ENCODE assay signal across 19 cellular contexts in genomic region chr9:136445799-136446198, GRCh38. TPM values are rescaled to one million over a fixed set of nuclear protein-coding genes. Genes with fewer than 3 reads are reported as not detected.
A peak's percentile ranks its signal among the peaks of the same experiment; 100 is the strongest.
DNase-seq lines count a peak whose midpoint lies in the region; ATAC-seq and TF ChIP-seq lines count a peak whose summit lies in the region.
"Had no signal": no experiment of that assay in that cellular context is flagged by ENCODE, and none has a peak within 500 bp of the region (broad histone marks: within the 10 kb centered on the region; RNA-seq: fewer than 3 reads in every experiment).

No MANE protein-coding gene starts in this region.

- BruUV-seq in IMR-90 (replicated peaks; lab: Mats Ljungman, UMichigan): no TSS peak

- H4K20me1 ChIP-seq in IMR-90 (ENCODE audit: insufficient read depth, low read length) (peaks cover 30% of the 10 kb centered on the region), neural progenitor cell (ENCODE audit: low read depth) (peaks cover 6% of the 10 kb centered on the region)

- ATAC-seq in IMR-90 (ENCODE audit: low read depth): no peak
- ATAC-seq: GM12878, GM23338 had no signal

- intact Hi-C loops in activated naive CD4-positive, alpha-beta T cell treated with anti-CD3 and anti-CD28 coated beads for 36 hours (cut with micrococcal nuclease): no loop called here
- intact Hi-C loops in IMR-90 (cut with micrococcal nuclease): no loop called here

- dilution Hi-C loops in IMR-90 (cut with HindIII; ENCODE audit: low sequenced_read_pairs, unreplicated experiment): no loop called here

- H3K9ac ChIP-seq in IMR-90 (ENCODE audit: low read depth, low read length): no peak overlapping the region
- no peak overlapping the region for H3K9ac ChIP-seq in endodermal cell (ENCODE audit: extremely low read depth, low read length, poor library complexity, severe bottlenecking)
- no peak overlapping the region for H3K9ac ChIP-seq in neural progenitor cell

- TF ChIP-seq RAD21 in IMR-90 (IDR thresholded peaks at IDR 0.05; ENCODE audit: low read length): no peak

- H3K9me1 ChIP-seq in IMR-90 (ENCODE audit: insufficient read depth, low read length): no peaks in the 10 kb centered on the region

- H4K91ac ChIP-seq in IMR-90 (ENCODE audit: insufficient read depth, low read depth, low read length): no peak overlapping the region

- H3K36me3 Mint-ChIP-seq in activated naive CD4-positive, alpha-beta T cell treated with anti-CD3 and anti-CD28 coated beads for 36 hours (ENCODE audit: low read depth): peaks cover 40% of the 10 kb centered on the region
- H3K36me3 Mint-ChIP-seq in activated naive CD4-positive, alpha-beta T cell treated with anti-CD3 and anti-CD28 coated beads, Interleukin-2, amount 10 ng/mL, durations not matched to agents 7 days and 5 days: peaks cover 50% of the 10 kb centered on the region
- H3K36me3 Mint-ChIP-seq in endodermal cell (ENCODE audit: low read depth): peaks cover 75% of the 10 kb centered on the region
- H3K36me3 Mint-ChIP-seq in neural progenitor cell: peaks cover 33% of the 10 kb centered on the region

- no peak overlapping the region for H3K4ac ChIP-seq in IMR-90 (ENCODE audit: low read depth, low read length)

- peaks cover 86% of the 10 kb centered on the region for H3K36me3 ChIP-seq in IMR-90 (ENCODE audit: control insufficient read depth, insufficient read depth, low read length)
- peaks cover 85% of the 10 kb centered on the region for H3K36me3 ChIP-seq in endodermal cell (ENCODE audit: control insufficient read depth, insufficient read depth, low read length)
- H3K36me3 ChIP-seq in neural progenitor cell: no peaks in the 10 kb centered on the region

- H3K79me2 ChIP-seq in neural progenitor cell (ENCODE audit: low read depth): no peaks in the 10 kb centered on the region

- no peak overlapping the region for H3K27ac ChIP-seq in IMR-90 (ENCODE audit: insufficient read depth, low read length)
- no peak overlapping the region for H3K27ac ChIP-seq in endodermal cell (ENCODE audit: low read depth, low read length)
- no peak overlapping the region for H3K27ac ChIP-seq in neural progenitor cell
- H3K27ac ChIP-seq: 22Rv1 had no signal

- no peak overlapping the region for H3K23ac ChIP-seq in IMR-90 (ENCODE audit: low read depth, low read length)

- no peak overlapping the region for H3K56ac ChIP-seq in IMR-90 (ENCODE audit: extremely low read depth, insufficient read depth, low read length)

- peaks cover 11% of the 10 kb centered on the region for H3F3A ChIP-seq in neural progenitor cell (ENCODE audit: low read depth)

- H3K4me2 ChIP-seq in IMR-90 (ENCODE audit: low read depth, low read length) (no peak overlapping the region), neural progenitor cell (no peak overlapping the region)
- H3K4me2 ChIP-seq: GM23338 had no signal

- peak overlapping the region; percentile 42 for H2AK9ac ChIP-seq in IMR-90 (replicated peaks; ENCODE audit: low read depth, low read length, poor library complexity)

- H2AFZ ChIP-seq in IMR-90 (replicated peaks; ENCODE audit: low read length, poor library complexity): no peak overlapping the region
- no peak overlapping the region for H2AFZ ChIP-seq in neural progenitor cell (replicated peaks)
- H2AFZ ChIP-seq: GM23338 had no signal

- H4K8ac ChIP-seq in IMR-90 (ENCODE audit: low read depth in 2 of 2, low read length in 2 of 2): no peak overlapping the region

- no peaks in the 10 kb centered on the region for H3K9me3 Mint-ChIP-seq in activated naive CD4-positive, alpha-beta T cell treated with anti-CD3 and anti-CD28 coated beads for 36 hours
- H3K9me3 Mint-ChIP-seq in activated naive CD4-positive, alpha-beta T cell treated with anti-CD3 and anti-CD28 coated beads, Interleukin-2, amount 10 ng/mL, durations not matched to agents 7 days and 5 days: no peaks in the 10 kb centered on the region
- H3K9me3 Mint-ChIP-seq in endodermal cell (no peaks in the 10 kb centered on the region), neural progenitor cell (no peaks in the 10 kb centered on the region)
- H3K9me3 Mint-ChIP-seq: CD14-positive monocyte; CD4-positive, alpha-beta T cell; CD8-positive, alpha-beta memory T cell; GM23338 had no signal

- H3K79me1 ChIP-seq in IMR-90 (ENCODE audit: low read depth in 1 of 2, low read length in 2 of 2): peaks cover 15 to 44% of the 10 kb centered on the region in 2 experiments; a peak in 3 of 4 replicates

- H2BK20ac ChIP-seq in IMR-90 (ENCODE audit: low read depth, low read length): no peak overlapping the region

- H3K14ac ChIP-seq in IMR-90 (replicated peaks; ENCODE audit: low read depth, low read length): no peak overlapping the region

- H3K27me3 Mint-ChIP-seq in activated naive CD4-positive, alpha-beta T cell treated with anti-CD3 and anti-CD28 coated beads for 36 hours (ENCODE audit: low read depth): no peaks in the 10 kb centered on the region
- H3K27me3 Mint-ChIP-seq in activated naive CD4-positive, alpha-beta T cell treated with anti-CD3 and anti-CD28 coated beads, Interleukin-2, amount 10 ng/mL, durations not matched to agents 7 days and 5 days: no peaks in the 10 kb centered on the region
- H3K27me3 Mint-ChIP-seq in endodermal cell (ENCODE audit: insufficient read depth) (no peaks in the 10 kb centered on the region), neural progenitor cell (ENCODE audit: insufficient read depth, low read depth) (peaks cover 6% of the 10 kb centered on the region)
- H3K27me3 Mint-ChIP-seq: B cell; CD4-positive, alpha-beta T cell; CD8-positive, alpha-beta memory T cell had no signal

- no peaks in the 10 kb centered on the region for H3K27me3 ChIP-seq in IMR-90 (ENCODE audit: control insufficient read depth, insufficient read depth, low read length)
- H3K27me3 ChIP-seq in endodermal cell (ENCODE audit: control insufficient read depth, insufficient read depth, low read length, poor library complexity, severe bottlenecking): no peaks in the 10 kb centered on the region
- no peaks in the 10 kb centered on the region for H3K27me3 ChIP-seq in neural progenitor cell
- H3K27me3 ChIP-seq: BLaER1 treated with 17β-estradiol and CSF1 and Interleukin-3, amounts not matched to agents 10 nM and 100 nM had no signal

- peak overlapping the region; percentile 13 for H3K27ac Mint-ChIP-seq in activated naive CD4-positive, alpha-beta T cell treated with anti-CD3 and anti-CD28 coated beads for 36 hours
- H3K27ac Mint-ChIP-seq in activated naive CD4-positive, alpha-beta T cell treated with anti-CD3 and anti-CD28 coated beads, Interleukin-2, amount 10 ng/mL, durations not matched to agents 7 days and 5 days: no peak overlapping the region
- H3K27ac Mint-ChIP-seq in endodermal cell: peak overlapping the region; percentile 44
- no peak overlapping the region for H3K27ac Mint-ChIP-seq in neural progenitor cell
- H3K27ac Mint-ChIP-seq: B cell; CD4-positive, alpha-beta T cell; GM23338 had no signal

- TF ChIP-seq CTCF in IMR-90 (conservative IDR thresholded peaks at IDR 0.05; ENCODE audit: low read depth, low read length) (no peak), endodermal cell (conservative IDR thresholded peaks at IDR 0.05) (no peak), neural progenitor cell (IDR thresholded peaks at IDR 0.05) (no peak)

- no peak overlapping the region for H3K18ac ChIP-seq in IMR-90 (ENCODE audit: low read depth, low read length)

- no peak overlapping the region for H2BK15ac ChIP-seq in IMR-90 (ENCODE audit: low read depth, low read length)

- H3K4me3 ChIP-seq in IMR-90 (ENCODE audit: insufficient read depth, low read depth, low read length) (no peak overlapping the region), endodermal cell (ENCODE audit: low read length) (no peak overlapping the region), neural progenitor cell (no peak overlapping the region)
- H3K4me3 ChIP-seq: BLaER1 treated with 17β-estradiol and CSF1 and Interleukin-3, amounts not matched to agents 10 nM and 100 nM; GM12878; GM23338; HAP-1 had no signal

- H3K4me1 ChIP-seq in IMR-90 (ENCODE audit: control insufficient read depth, insufficient read depth, low read length) (no peaks in the 10 kb centered on the region), endodermal cell (ENCODE audit: control insufficient read depth, insufficient read depth, low read length) (no peaks in the 10 kb centered on the region), neural progenitor cell (no peaks in the 10 kb centered on the region)
- H3K4me1 ChIP-seq: HAP-1 had no signal

- in situ Hi-C loops in IMR-90 (cut with MboI; ENCODE audit: low sequenced_read_pairs): no loop called here

- H2BK120ac ChIP-seq in IMR-90 (ENCODE audit: low read depth, low read length): no peak overlapping the region

- H3K4me1 Mint-ChIP-seq in activated naive CD4-positive, alpha-beta T cell treated with anti-CD3 and anti-CD28 coated beads for 36 hours (ENCODE audit: low read depth): no peaks in the 10 kb centered on the region
- no peaks in the 10 kb centered on the region for H3K4me1 Mint-ChIP-seq in activated naive CD4-positive, alpha-beta T cell treated with anti-CD3 and anti-CD28 coated beads, Interleukin-2, amount 10 ng/mL, durations not matched to agents 7 days and 5 days
- H3K4me1 Mint-ChIP-seq in endodermal cell (no peaks in the 10 kb centered on the region), neural progenitor cell (no peaks in the 10 kb centered on the region)
- H3K4me1 Mint-ChIP-seq: CD14-positive monocyte; CD8-positive, alpha-beta memory T cell; GM23338 had no signal

- no CpG with 5 or more reads among the region's 7 CpGs for WGBS in IMR-90 (ENCODE audit: extremely low coverage in 2 of 2, insufficient read length in 1 of 2), 2 experiments
- 91 to 94% methylated on average over 6 to 7 of the region's 7 CpGs for WGBS in endodermal cell (ENCODE audit: insufficient coverage in 1 of 2, insufficient read length in 1 of 2), 2 experiments

- H2AK5ac ChIP-seq in IMR-90 (ENCODE audit: low read depth, low read length): no peak overlapping the region

- TF ChIP-seq POLR2A in IMR-90 (IDR thresholded peaks at IDR 0.05; ENCODE audit: low read depth, low read length): no peak

- POLR2A ChIA-PET in IMR-90 (lab: Charles Lee; ENCODE audit: unreplicated experiment): no interaction called here

- no peak for DNase-seq in activated naive CD4-positive, alpha-beta T cell treated with anti-CD3 and anti-CD28 coated beads for 36 hours
- DNase-seq in activated naive CD4-positive, alpha-beta T cell treated with anti-CD3 and anti-CD28 coated beads, Interleukin-2, amount 10 ng/mL, durations not matched to agents 7 days and 5 days: no peak
- DNase-seq in IMR-90 (no peak), endodermal cell (no peak), HCEC 1CT (no peak), neural progenitor cell (ENCODE audit: low spot score) (no peak)
- DNase-seq: CD4-positive, alpha-beta T cell; CD8-positive, alpha-beta memory T cell; DMS 273 treated with DMSO at 0.1 percent for 48 hours; DMS79; EL; GDM1 had no signal

- H3K4me3 Mint-ChIP-seq in activated naive CD4-positive, alpha-beta T cell treated with anti-CD3 and anti-CD28 coated beads for 36 hours: no peak overlapping the region
- H3K4me3 Mint-ChIP-seq in activated naive CD4-positive, alpha-beta T cell treated with anti-CD3 and anti-CD28 coated beads, Interleukin-2, amount 10 ng/mL, durations not matched to agents 7 days and 5 days: no peak overlapping the region
- H3K4me3 Mint-ChIP-seq in endodermal cell (no peak overlapping the region), neural progenitor cell (no peak overlapping the region)
- H3K4me3 Mint-ChIP-seq: B cell; CD14-positive monocyte; CD4-positive, alpha-beta T cell; CD8-positive, alpha-beta memory T cell; GM23338 had no signal

- CTCF ChIA-PET in activated naive CD4-positive, alpha-beta T cell treated with anti-CD3 and anti-CD28 coated beads for 36 hours (lab: Charles Lee): interaction anchor here (0.6 kb wide), 2 partner anchors 39 to 45 kb away, joined by 3 to 4 read pairs; no protein-coding TSS in a partner anchor
- CTCF ChIA-PET in activated naive CD4-positive, alpha-beta T cell treated with anti-CD3 and anti-CD28 coated beads, Interleukin-2, amount 10 ng/mL, durations not matched to agents 7 days and 5 days (lab: Charles Lee): no interaction called here
- CTCF ChIA-PET in IMR-90 (lab: Yijun Ruan, JAX): no interaction called here

- no peak overlapping the region for H4K5ac ChIP-seq in IMR-90 (ENCODE audit: low read depth, low read length)

- H3K9me3 ChIP-seq in IMR-90 (ENCODE audit: control insufficient read depth, insufficient read depth, low read length) (no peaks in the 10 kb centered on the region), endodermal cell (ENCODE audit: control insufficient read depth, low read length) (no peaks in the 10 kb centered on the region), neural progenitor cell (ENCODE audit: low read depth) (no peaks in the 10 kb centered on the region)
- H3K9me3 ChIP-seq: BLaER1 treated with 17β-estradiol and CSF1 and Interleukin-3, amounts not matched to agents 10 nM and 100 nM; HAP-1 had no signal

- H2BK5ac ChIP-seq in IMR-90 (ENCODE audit: low read depth, low read length, poor library complexity, severe bottlenecking): no peak overlapping the region

RNA-seq across cellular contexts. Expression of gene INPP5E, which starts 6.2 kb away (rescaled TPM):
- 10 to 100 TPM; 13.9 to 14.8 TPM for total RNA-seq in activated naive CD4-positive, alpha-beta T cell treated with anti-CD3 and anti-CD28 coated beads for 36 hours
- 1.6 and 1.9 TPM in 2 replicates for total RNA-seq in IMR-90 (2012; rRNA removed)
- polyA plus RNA-seq in IMR-90 (2012; rRNA removed): 9.4 and 11.0 TPM in 2 replicates
- 6.8 and 9.8 TPM in 2 replicates for polyA plus RNA-seq in IMR-90 (2012; cell fraction: cytosol; rRNA removed)
- 46.1 and 80.7 TPM in 2 replicates for polyA plus RNA-seq in IMR-90 (2012; cell fraction: nucleus; rRNA removed; ENCODE audit: low replicate concordance)
- total RNA-seq in endodermal cell: 10 to 100 TPM; 30.8 to 34.7 TPM
- polyA plus RNA-seq in endodermal cell (2013, experiment 1 of 2): 22.6 TPM
- polyA plus RNA-seq in endodermal cell (2013, experiment 2 of 2): 19.3 TPM
- total RNA-seq in neural progenitor cell (ENCODE audit: low replicate concordance): 8.8 and 23.6 TPM in 2 replicates

RNA-seq across cellular contexts. Expression of gene PMPCA, which starts 35.3 kb away (rescaled TPM):
- 10 to 100 TPM; 69.2 to 73.7 TPM for total RNA-seq in activated naive CD4-positive, alpha-beta T cell treated with anti-CD3 and anti-CD28 coated beads for 36 hours
- total RNA-seq in IMR-90 (2012; rRNA removed) (62.6 and 86.7 TPM in 2 replicates), endodermal cell (10 to 100 TPM; 82.7 to 85.4 TPM), neural progenitor cell (ENCODE audit: low replicate concordance) (51.3 and 65.3 TPM in 2 replicates)
- polyA plus RNA-seq in IMR-90 (2012; rRNA removed): 95.8 and 102 TPM in 2 replicates
- 61.2 and 75.2 TPM in 2 replicates for polyA plus RNA-seq in IMR-90 (2012; cell fraction: cytosol; rRNA removed)
- 216 and 222 TPM in 2 replicates for polyA plus RNA-seq in IMR-90 (2012; cell fraction: nucleus; rRNA removed; ENCODE audit: low replicate concordance)
- 58.6 TPM for polyA plus RNA-seq in endodermal cell (2013, experiment 1 of 2)
- 51.4 TPM for polyA plus RNA-seq in endodermal cell (2013, experiment 2 of 2)

RNA-seq across cellular contexts. Expression of gene ENTR1, which starts 35.4 kb away (rescaled TPM):
- total RNA-seq in activated naive CD4-positive, alpha-beta T cell treated with anti-CD3 and anti-CD28 coated beads for 36 hours: 10 to 100 TPM; 85.7 to 91.6 TPM
- total RNA-seq in IMR-90 (2012; rRNA removed) (14.5 and 17.2 TPM in 2 replicates), endodermal cell (10 to 100 TPM; 76.6 to 83.1 TPM), neural progenitor cell (ENCODE audit: low replicate concordance) (34.9 and 52.3 TPM in 2 replicates)
- polyA plus RNA-seq in IMR-90 (2012; rRNA removed): 34.9 and 37.3 TPM in 2 replicates
- polyA plus RNA-seq in IMR-90 (2012; cell fraction: cytosol; rRNA removed): 30.9 and 32.0 TPM in 2 replicates
- polyA plus RNA-seq in IMR-90 (2012; cell fraction: nucleus; rRNA removed; ENCODE audit: low replicate concordance): 139 and 181 TPM in 2 replicates
- 62.8 TPM for polyA plus RNA-seq in endodermal cell (2013, experiment 1 of 2)
- 58.4 TPM for polyA plus RNA-seq in endodermal cell (2013, experiment 2 of 2)

RNA-seq across cellular contexts. Expression of gene SEC16A, which starts 37.0 kb away (rescaled TPM):
- total RNA-seq in activated naive CD4-positive, alpha-beta T cell treated with anti-CD3 and anti-CD28 coated beads for 36 hours: 10 to 100 TPM; 44.1 to 47.3 TPM
- 12.2 and 12.8 TPM in 2 replicates for total RNA-seq in IMR-90 (2012; rRNA removed)
- polyA plus RNA-seq in IMR-90 (2012; rRNA removed): 42.2 and 48.1 TPM in 2 replicates
- polyA plus RNA-seq in IMR-90 (2012; cell fraction: cytosol; rRNA removed): 26.9 and 29.1 TPM in 2 replicates
- polyA plus RNA-seq in IMR-90 (2012; cell fraction: nucleus; rRNA removed; ENCODE audit: low replicate concordance): 106 and 130 TPM in 2 replicates
- 10 to 100 TPM; 54.6 to 60.7 TPM for total RNA-seq in endodermal cell
- polyA plus RNA-seq in endodermal cell (2013, experiment 1 of 2): 43.1 TPM
- polyA plus RNA-seq in endodermal cell (2013, experiment 2 of 2): 41.4 TPM
- 16.8 and 23.8 TPM in 2 replicates for total RNA-seq in neural progenitor cell (ENCODE audit: low replicate concordance)

RNA-seq across cellular contexts. Expression of gene SNAPC4, which starts 45.8 kb away (rescaled TPM):
- 10 to 100 TPM; 12.3 to 14.1 TPM for total RNA-seq in activated naive CD4-positive, alpha-beta T cell treated with anti-CD3 and anti-CD28 coated beads for 36 hours
- total RNA-seq in IMR-90 (2012; rRNA removed) (2.5 and 3.1 TPM in 2 replicates), endodermal cell (10 to 100 TPM; 18.0 to 18.7 TPM), neural progenitor cell (ENCODE audit: low replicate concordance) (6.8 and 16.5 TPM in 2 replicates)
- polyA plus RNA-seq in IMR-90 (2012; rRNA removed): 6.5 and 7.6 TPM in 2 replicates
- polyA plus RNA-seq in IMR-90 (2012; cell fraction: cytosol; rRNA removed): 3.2 and 3.7 TPM in 2 replicates
- polyA plus RNA-seq in IMR-90 (2012; cell fraction: nucleus; rRNA removed; ENCODE audit: low replicate concordance): 42.0 and 62.6 TPM in 2 replicates
- 14.5 TPM for polyA plus RNA-seq in endodermal cell (2013, experiment 1 of 2)
- polyA plus RNA-seq in endodermal cell (2013, experiment 2 of 2): 13.5 TPM

Comparison
In these comparisons a context has a peak if more than half of its experiments do, and no peak if none do; other contexts are left out.
1. H3K27ac Mint-ChIP-seq: peak in activated naive CD4-positive, alpha-beta T cell treated with anti-CD3 and anti-CD28 coated beads for 36 hours (single experiment) and endodermal cell (single experiment); none in activated naive CD4-positive, alpha-beta T cell treated with anti-CD3 and anti-CD28 coated beads, Interleukin-2, amount 10 ng/mL, durations not matched to agents 7 days and 5 days (single experiment) and neural progenitor cell (single experiment).